Comparison of ENCODE assay signal across 12 cellular contexts in genomic region chr9:87518702-87519335, GRCh38. TPM values are rescaled to one million over a fixed set of nuclear protein-coding genes. Genes with fewer than 3 reads are reported as not detected.
A peak's percentile ranks its signal among the peaks of the same experiment; 100 is the strongest.
DNase-seq lines count a peak whose midpoint lies in the region; ATAC-seq and TF ChIP-seq lines count a peak whose summit lies in the region.
"Had no signal": no experiment of that assay in that cellular context is flagged by ENCODE, and none has a peak within 500 bp of the region (broad histone marks: within the 10 kb centered on the region; RNA-seq: fewer than 3 reads in every experiment).

No MANE protein-coding gene starts in this region.

- TF ChIP-seq CTCF in stomach (IDR thresholded peaks at IDR 0.05), result no peak

- H3K4me3 ChIP-seq in HUES48 (ENCODE audit: low read depth, low read length) (no peak overlapping the region), stomach (no peak overlapping the region)

- H3K27ac ChIP-seq in HUES48 (ENCODE audit: low read depth, low read length) (peak overlapping the region; percentile 62), stomach (peak overlapping the region in 3 of 5 donors; percentile 50 to 62 (median 54))

- intact Hi-C loops in stomach (cut with DNase I; ENCODE audit: low total_unique reads), result no loop called here

- H3K36me3 ChIP-seq in HUES48 (ENCODE audit: control insufficient read depth, insufficient read depth, low read length) (peaks cover 14% of the 10 kb centered on the region; the same call in 1 of the 2 replicates), stomach (peaks cover 0 to 8% (median 2%) of the 10 kb centered on the region in 4 donors)

- H3K4me1 ChIP-seq in HUES48 (ENCODE audit: control insufficient read depth, insufficient read depth, low read length) (peaks cover 40% of the 10 kb centered on the region), stomach (peaks cover 21 to 59% (median 41%) of the 10 kb centered on the region in 4 donors)

- no peak overlapping the region for H3K9ac ChIP-seq in HUES48 (ENCODE audit: low read depth, low read length)

- WGBS in stomach, 5 donors, result 47 to 59% (median 51%) methylated on average over 12 of the region's 12 CpGs

- H3K9me3 ChIP-seq in HUES48 (ENCODE audit: control insufficient read depth, insufficient read depth, low read length) (no peaks in the 10 kb centered on the region), stomach (no peaks in the 10 kb centered on the region)

- TF ChIP-seq EP300 in stomach (IDR thresholded peaks at IDR 0.05), result no peak

- TF ChIP-seq POLR2A in stomach (IDR thresholded peaks at IDR 0.05), result no peak

- peak; percentile 73 for ATAC-seq in left lobe of liver
- ATAC-seq: T-cell had no signal

- H3K27me3 ChIP-seq in HUES48 (ENCODE audit: control insufficient read depth, insufficient read depth, low read length) (no peaks in the 10 kb centered on the region), stomach (no peaks in the 10 kb centered on the region)

- DNase-seq in amniotic epithelial cell (ENCODE audit: low read depth), result peak; percentile 98
- DNase-seq in left lobe of liver (ENCODE audit: low spot score), result no peak
- peak; percentile 56 for DNase-seq in stomach
- DNase-seq in NK-92 (lab: John Stamatoyannopoulos, UW; ENCODE audit: unreplicated experiment), result no peak
- DNase-seq in iPS-NIHi11 (ENCODE audit: low spot score), result no peak
- DNase-seq in anterior cingulate cortex (lab: John Stamatoyannopoulos, UW), result no peak
- DNase-seq in DMS153 treated with DMSO at 0.1 percent for 48 hours (lab: John Stamatoyannopoulos, UW; ENCODE audit: unreplicated experiment), result no peak
- DNase-seq: effector CD8-positive, alpha-beta T cell; NCI-H446; stimulated activated CD4-positive, alpha-beta T cell treated with anti-CD3 and anti-CD28 coated beads, Interleukin-4, amount 100 ng/mL, for 1 hour; T-cell had no signal

RNA-seq across cellular contexts. Expression of gene DAPK1, which starts 21.2 kb away (rescaled TPM):
- total RNA-seq in left lobe of liver (58.0 TPM), stomach (10 to 100 TPM; 40.3 to 88.7 (median 63.0) TPM)
- polyA plus RNA-seq in stomach, result 10 to 100 TPM in 1 of 3 donors, 1 to 10 TPM in 2; 9.0 to 11.5 (median 9.4) TPM

Comparison
In these comparisons a context has a peak if more than half of its experiments do, and no peak if none do; other contexts are left out.
1. DNase-seq: peak in amniotic epithelial cell (single experiment) and stomach (single experiment); none in left lobe of liver (single experiment), NK-92 (single experiment), iPS-NIHi11 (single experiment), anterior cingulate cortex (0 of 58) and DMS153 treated with DMSO at 0.1 percent for 48 hours (single experiment).